Comparison of ENCODE assay signal across 8 cellular contexts in the genomic region with DNA sequence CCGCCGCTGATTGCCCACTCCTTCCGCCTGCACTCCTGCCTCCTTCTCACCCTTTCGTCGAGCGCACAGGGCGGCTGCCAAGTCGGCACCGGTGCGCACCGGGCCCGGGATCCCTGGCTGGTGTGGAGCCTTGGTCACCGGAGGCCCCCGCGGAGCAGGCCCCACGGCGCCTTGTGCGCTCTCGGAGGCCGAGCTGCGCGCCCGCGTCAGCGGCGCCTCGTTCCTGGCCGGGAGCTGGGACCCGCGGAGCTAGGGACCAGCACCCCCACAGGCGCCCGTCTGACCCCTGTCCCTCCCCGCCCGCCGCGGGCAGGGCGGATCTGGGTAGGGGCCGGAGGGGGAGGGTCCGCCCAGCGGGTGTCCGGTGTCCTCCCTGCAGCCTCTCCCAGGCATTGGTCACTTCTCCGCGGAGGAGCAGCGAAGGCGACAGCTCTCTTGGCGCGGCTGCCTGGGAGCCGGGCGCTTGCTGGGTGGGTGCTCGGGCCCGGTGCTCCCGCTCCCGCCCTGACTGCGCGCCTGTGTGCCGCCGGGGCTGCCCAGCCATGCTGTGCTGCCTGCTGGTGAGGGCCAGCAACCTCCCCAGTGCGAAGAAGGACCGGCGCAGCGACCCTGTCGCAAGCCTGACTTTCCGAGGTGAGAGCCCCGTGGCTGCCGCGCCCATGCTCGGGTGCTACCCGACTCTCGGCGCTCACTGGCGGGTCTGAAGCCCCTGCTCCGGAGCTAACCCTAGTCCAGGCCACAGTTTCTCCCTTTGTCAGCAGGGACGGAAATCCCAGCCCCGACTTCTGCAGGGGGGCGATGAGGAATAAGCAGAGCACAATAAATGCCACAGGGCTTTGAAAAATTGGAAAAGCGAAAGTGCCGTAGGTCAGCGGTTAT. TPM values are rescaled to one million over a fixed set of nuclear protein-coding genes. Genes with fewer than 3 reads are reported as not detected.
A peak's percentile ranks its signal among the peaks of the same experiment; 100 is the strongest.
DNase-seq lines count a peak whose midpoint lies in the region; ATAC-seq and TF ChIP-seq lines count a peak whose summit lies in the region.

No MANE protein-coding gene starts in this region.

- peaks cover 19% of the 10 kb centered on the region for H3K27me3 ChIP-seq in CD8-positive, alpha-beta memory T cell (ENCODE audit: insufficient read depth, low read length, poor library complexity, severe bottlenecking)
- H3K27me3 ChIP-seq in HUES6 (ENCODE audit: control insufficient read depth, insufficient read depth, low read length) (peaks cover 82% of the 10 kb centered on the region), right atrium auricular region (no peaks in the 10 kb centered on the region), rectal smooth muscle tissue (ENCODE audit: control insufficient read depth, insufficient read depth, low read length) (peaks cover 5% of the 10 kb centered on the region)

- POLR2A ChIA-PET in CD8-positive, alpha-beta memory T cell (lab: Charles Lee) = no interaction called here

- H3K4me3 ChIP-seq in CD8-positive, alpha-beta memory T cell (ENCODE audit: low read length) = peak overlapping the region; percentile 54
- peak overlapping the region; percentile 57 for H3K4me3 ChIP-seq in HUES6 (ENCODE audit: low read depth, low read length)
- H3K4me3 ChIP-seq in right atrium auricular region = peak overlapping the region; percentile 57 to 68
- peak overlapping the region; percentile 81 for H3K4me3 ChIP-seq in rectal smooth muscle tissue (ENCODE audit: low read length)

- H3K36me3 Mint-ChIP-seq in CD8-positive, alpha-beta memory T cell = no peaks in the 10 kb centered on the region
- H3K36me3 Mint-ChIP-seq in activated T-helper 2 cell treated with anti-CD3 and anti-CD28 coated beads, Interferon-gamma antibody, Interleukin-2, Interleukin-4, amounts not matched to agents 10 μg/mL and 5 μg/mL and 100 μg/mL, durations not matched to agents 14 hours and 24 hours and 36 hours (ENCODE audit: low read depth) = no peaks in the 10 kb centered on the region

- no peak for DNase-seq in CD8-positive, alpha-beta memory T cell
- DNase-seq in activated T-helper 2 cell treated with anti-CD3 and anti-CD28 coated beads, Interferon-gamma antibody, Interleukin-2, Interleukin-4, amounts not matched to agents 10 μg/mL and 5 μg/mL and 100 μg/mL, durations not matched to agents 14 hours and 24 hours and 36 hours (ENCODE audit: low spot score) = no peak
- DNase-seq in right atrium auricular region (ENCODE audit: low spot score) (no peak), NOMO-1 treated with DMSO at 0.1 percent for 48 hours (lab: John Stamatoyannopoulos, UW; ENCODE audit: unreplicated experiment) (no peak)
- no peak for DNase-seq in effector CD4-positive, alpha-beta T cell

- H3K9me3 Mint-ChIP-seq in CD8-positive, alpha-beta memory T cell = no peaks in the 10 kb centered on the region
- H3K9me3 Mint-ChIP-seq in activated T-helper 2 cell treated with anti-CD3 and anti-CD28 coated beads, Interferon-gamma antibody, Interleukin-2, Interleukin-4, amounts not matched to agents 10 μg/mL and 5 μg/mL and 100 μg/mL, durations not matched to agents 14 hours and 24 hours and 36 hours = peaks cover 3% of the 10 kb centered on the region

- ATAC-seq in GM18870 (IDR thresholded peaks at IDR 0.05; ENCODE audit: unreplicated experiment) = no peak

- H3K9me3 ChIP-seq in CD8-positive, alpha-beta memory T cell (ENCODE audit: low read length) = no peaks in the 10 kb centered on the region
- H3K9me3 ChIP-seq in HUES6 (ENCODE audit: control insufficient read depth, insufficient read depth, low read depth, low read length) (no peaks in the 10 kb centered on the region), right atrium auricular region (no peaks in the 10 kb centered on the region)

- TF ChIP-seq CTCF in right atrium auricular region (IDR thresholded peaks at IDR 0.05) = no peak

- H3K4me1 Mint-ChIP-seq in CD8-positive, alpha-beta memory T cell = peaks cover 8 to 13% (median 8%) of the 10 kb centered on the region in 3 donors
- H3K4me1 Mint-ChIP-seq in activated T-helper 2 cell treated with anti-CD3 and anti-CD28 coated beads, Interferon-gamma antibody, Interleukin-2, Interleukin-4, amounts not matched to agents 10 μg/mL and 5 μg/mL and 100 μg/mL, durations not matched to agents 14 hours and 24 hours and 36 hours (ENCODE audit: low read depth) = peaks cover 3% of the 10 kb centered on the region

- intact Hi-C loops in activated T-helper 2 cell treated with anti-CD3 and anti-CD28 coated beads, Interferon-gamma antibody, Interleukin-2, Interleukin-4, amounts not matched to agents 10 μg/mL and 5 μg/mL and 100 μg/mL, durations not matched to agents 14 hours and 24 hours and 36 hours (cut with micrococcal nuclease) = no loop called here

- peak overlapping the region in 1 of 8 donors; percentile 8 for H3K27ac Mint-ChIP-seq in CD8-positive, alpha-beta memory T cell
- no peak overlapping the region for H3K27ac Mint-ChIP-seq in activated T-helper 2 cell treated with anti-CD3 and anti-CD28 coated beads, Interferon-gamma antibody, Interleukin-2, Interleukin-4, amounts not matched to agents 10 μg/mL and 5 μg/mL and 100 μg/mL, durations not matched to agents 14 hours and 24 hours and 36 hours

- no peaks in the 10 kb centered on the region for H3K4me1 ChIP-seq in CD8-positive, alpha-beta memory T cell (ENCODE audit: insufficient read depth, low read length)
- H3K4me1 ChIP-seq in HUES6 (ENCODE audit: control insufficient read depth, insufficient read depth, low read length) (peaks cover 16% of the 10 kb centered on the region; the same call in 1 of the 2 replicates), right atrium auricular region (peaks cover 0 to 66% of the 10 kb centered on the region in 2 donors), rectal smooth muscle tissue (ENCODE audit: control insufficient read depth, insufficient read depth, low read length) (peaks cover 3% of the 10 kb centered on the region)

- CTCF ChIA-PET in CD8-positive, alpha-beta memory T cell (lab: Charles Lee) = interaction anchor here (1.1 to 1.4 kb wide), 3 partner anchors 16 to 167 kb away, joined by 4 to 5 read pairs (median 4); no protein-coding TSS in a partner anchor

- H3K4me3 Mint-ChIP-seq in CD8-positive, alpha-beta memory T cell = peak overlapping the region; percentile 76 to 91 (median 83)
- H3K4me3 Mint-ChIP-seq in activated T-helper 2 cell treated with anti-CD3 and anti-CD28 coated beads, Interferon-gamma antibody, Interleukin-2, Interleukin-4, amounts not matched to agents 10 μg/mL and 5 μg/mL and 100 μg/mL, durations not matched to agents 14 hours and 24 hours and 36 hours (ENCODE audit: low read depth) = peak overlapping the region; percentile 77

- no peaks in the 10 kb centered on the region for H3K36me3 ChIP-seq in CD8-positive, alpha-beta memory T cell (ENCODE audit: insufficient read depth, low read length)
- H3K36me3 ChIP-seq in HUES6 (ENCODE audit: control insufficient read depth, insufficient read depth, low read length) = no peaks in the 10 kb centered on the region
- H3K36me3 ChIP-seq in right atrium auricular region = no peaks in the 10 kb centered on the region
- H3K36me3 ChIP-seq in rectal smooth muscle tissue (ENCODE audit: control insufficient read depth, insufficient read depth, low read length) = no peaks in the 10 kb centered on the region

- peaks cover 23 to 33% of the 10 kb centered on the region in 2 donors for H3K27me3 Mint-ChIP-seq in CD8-positive, alpha-beta memory T cell
- H3K27me3 Mint-ChIP-seq in activated T-helper 2 cell treated with anti-CD3 and anti-CD28 coated beads, Interferon-gamma antibody, Interleukin-2, Interleukin-4, amounts not matched to agents 10 μg/mL and 5 μg/mL and 100 μg/mL, durations not matched to agents 14 hours and 24 hours and 36 hours (ENCODE audit: low read depth) = peaks cover 35% of the 10 kb centered on the region

- H3K27ac ChIP-seq in CD8-positive, alpha-beta memory T cell (ENCODE audit: low read depth, low read length) = no peak overlapping the region
- no peak overlapping the region for H3K27ac ChIP-seq in HUES6 (ENCODE audit: low read depth, low read length)
- peak overlapping the region; percentile 73 to 87 for H3K27ac ChIP-seq in right atrium auricular region
- H3K27ac ChIP-seq in rectal smooth muscle tissue (ENCODE audit: low read depth, low read length) = no peak overlapping the region

- peak overlapping the region; percentile 45 for H3K9ac ChIP-seq in HUES6 (ENCODE audit: low read length)
- H3K9ac ChIP-seq in rectal smooth muscle tissue (ENCODE audit: low read length) = no peak overlapping the region

RNA-seq across cellular contexts. Expression of gene DYSF, which starts 13.2 kb away (rescaled TPM):
- total RNA-seq in CD8-positive, alpha-beta memory T cell = 1 to 10 TPM; 3.6 to 4.8 TPM
- 3.9 TPM for polyA plus RNA-seq in CD8-positive, alpha-beta memory T cell
- total RNA-seq in activated T-helper 2 cell treated with anti-CD3 and anti-CD28 coated beads, Interferon-gamma antibody, Interleukin-2, Interleukin-4, amounts not matched to agents 10 μg/mL and 5 μg/mL and 100 μg/mL, durations not matched to agents 14 hours and 24 hours and 36 hours = 0.05 TPM in 1 of 2 replicates, not detected in the other
- total RNA-seq in right atrium auricular region = 10 to 100 TPM; 31.3 to 52.1 TPM

Comparison
In these comparisons a context has a peak if more than half of its experiments do, and no peak if none do; other contexts are left out.
1. H3K27ac ChIP-seq: peak in right atrium auricular region (2 of 2); none in CD8-positive, alpha-beta memory T cell (single experiment), HUES6 (single experiment) and rectal smooth muscle tissue (single experiment).
2. RNA of gene DYSF, which starts 13.2 kb away (total RNA-seq): 31.3 to 52.1 TPM in right atrium auricular region; 3.6 to 4.8 TPM in CD8-positive, alpha-beta memory T cell and 0.05 TPM in activated T-helper 2 cell treated with anti-CD3 and anti-CD28 coated beads, Interferon-gamma antibody, Interleukin-2, Interleukin-4, amounts not matched to agents 10 μg/mL and 5 μg/mL and 100 μg/mL, durations not matched to agents 14 hours and 24 hours and 36 hours; every median in the first group is over 4 times any median in the second.
3. Peak in every context shown above with its lines, with median percentiles within 50 percentile points of each other: H3K4me3 ChIP-seq.